ENCODE assay signal across 21 cellular contexts in the genomic region with DNA sequence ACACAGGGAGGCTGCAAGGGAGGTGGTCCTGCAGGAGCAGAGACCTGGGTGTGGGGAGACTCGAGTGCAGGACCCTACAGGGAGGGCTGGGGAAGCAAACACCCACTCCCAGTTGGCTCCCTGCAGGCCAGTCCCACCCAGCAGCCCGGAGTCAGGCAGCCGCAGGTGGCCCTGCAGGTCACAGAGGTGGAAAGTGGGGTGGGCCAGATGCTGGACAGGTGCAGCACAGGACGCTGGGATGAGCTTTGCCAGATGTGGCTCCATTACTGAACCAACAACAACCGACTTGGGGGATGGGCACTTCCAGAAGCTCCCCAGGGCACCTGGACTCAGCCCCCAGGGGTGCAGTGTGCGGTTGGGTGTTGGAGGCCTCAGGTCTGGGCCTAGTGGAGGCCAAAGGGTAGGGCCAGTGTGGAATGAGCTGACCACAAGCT. TPM values are rescaled to one million over a fixed set of nuclear protein-coding genes. Genes with fewer than 3 reads are reported as not detected.
A peak's percentile ranks its signal among the peaks of the same experiment; 100 is the strongest.
DNase-seq lines count a peak whose midpoint lies in the region; ATAC-seq and TF ChIP-seq lines count a peak whose summit lies in the region.
"Had no signal": no experiment of that assay in that cellular context is flagged by ENCODE, and none has a peak within 500 bp of the region (broad histone marks: within the 10 kb centered on the region; RNA-seq: fewer than 3 reads in every experiment).

No MANE protein-coding gene starts in this region.

- H3K4me3 Mint-ChIP-seq in chondrocyte (ENCODE audit: unreplicated experiment), result no peak overlapping the region
- H3K4me3 Mint-ChIP-seq in stimulated activated memory B cell treated with anti-CD40 and anti-IgM and Interleukin-4, amounts not matched to agents 10 μg/mL and 1 μg/mL and 100 μg/mL, for 72 hours, result no peak overlapping the region

- peak; percentile 31 for ATAC-seq in Right ventricle myocardium inferior
- peak in 1 of 4 donors; percentile 12 for ATAC-seq in right lobe of liver
- ATAC-seq in stimulated activated memory B cell treated with anti-CD40 and anti-IgM and Interleukin-4, amounts not matched to agents 10 μg/mL and 1 μg/mL and 100 μg/mL, for 72 hours, result no peak
- ATAC-seq in HG02610 (IDR thresholded peaks at IDR 0.05; ENCODE audit: unreplicated experiment), result no peak

- H3K9me3 ChIP-seq in right atrium auricular region (no peaks in the 10 kb centered on the region), right lobe of liver (no peaks in the 10 kb centered on the region), sigmoid colon (no peaks in the 10 kb centered on the region)

- H3K36me3 ChIP-seq in right atrium auricular region (no peaks in the 10 kb centered on the region), right lobe of liver (no peaks in the 10 kb centered on the region), sigmoid colon (no peaks in the 10 kb centered on the region)

- H3K4me1 ChIP-seq in right atrium auricular region (no peaks in the 10 kb centered on the region), right lobe of liver (no peaks in the 10 kb centered on the region), sigmoid colon (no peaks in the 10 kb centered on the region)

- H3K27ac ChIP-seq in right atrium auricular region (no peak overlapping the region), right lobe of liver (no peak overlapping the region), sigmoid colon (no peak overlapping the region)
- H3K27ac ChIP-seq: PC-9 had no signal

- no CpG with 5 or more reads among the region's 6 CpGs for WGBS in right lobe of liver (ENCODE audit: insufficient coverage, low coverage, low lambda C conversion rate, missing lambda C conversion rate)
- WGBS in sigmoid colon, 2 donors, result 68 to 80% methylated on average over 6 of the region's 6 CpGs

- intact Hi-C loops in Right ventricle myocardium inferior (cut with DNase I), result no loop called here
- intact Hi-C loops in right lobe of liver (cut with DNase I), result no loop called here
- intact Hi-C loops in sigmoid colon (cut with DNase I), result no loop called here

- H3K36me3 Mint-ChIP-seq in chondrocyte (ENCODE audit: low read depth), result no peaks in the 10 kb centered on the region
- H3K36me3 Mint-ChIP-seq in stimulated activated memory B cell treated with anti-CD40 and anti-IgM and Interleukin-4, amounts not matched to agents 10 μg/mL and 1 μg/mL and 100 μg/mL, for 72 hours, result no peaks in the 10 kb centered on the region

- DNase-seq in Right ventricle myocardium inferior (ENCODE audit: missing footprints) (no peak), right atrium auricular region (ENCODE audit: low spot score) (no peak), chondrocyte (ENCODE audit: low spot score) (peak; percentile 83), right lobe of liver (peak in 2 of 3 donors; percentile 30 to 39), sigmoid colon (peak; percentile 52), NCI-H2081 (lab: John Stamatoyannopoulos, UW) (no peak)
- DNase-seq: C1 segment of cervical spinal cord, DMS153, IMR-90, Karpas-422, MM.1S, NCI-H1092 treated with DMSO at 0.1 percent for 48 hours, NCI-H1694, NCI-H2107, NCI-H2227 treated with DMSO at 0.1 percent for 48 hours, NCI-H524, PC-9 had no signal

- peaks cover 29% of the 10 kb centered on the region for H3K27me3 Mint-ChIP-seq in chondrocyte (ENCODE audit: low read depth)
- peaks cover 32% of the 10 kb centered on the region for H3K27me3 Mint-ChIP-seq in stimulated activated memory B cell treated with anti-CD40 and anti-IgM and Interleukin-4, amounts not matched to agents 10 μg/mL and 1 μg/mL and 100 μg/mL, for 72 hours

- H3K4me3 ChIP-seq in right atrium auricular region, result no peak overlapping the region
- H3K4me3 ChIP-seq in right lobe of liver, result no peak overlapping the region
- H3K4me3 ChIP-seq in sigmoid colon, result no peak overlapping the region
- H3K4me3 ChIP-seq: PC-9 had no signal

- H3K27ac Mint-ChIP-seq in chondrocyte (ENCODE audit: unreplicated experiment), result no peak overlapping the region
- H3K27ac Mint-ChIP-seq in stimulated activated memory B cell treated with anti-CD40 and anti-IgM and Interleukin-4, amounts not matched to agents 10 μg/mL and 1 μg/mL and 100 μg/mL, for 72 hours, result no peak overlapping the region

- no peaks in the 10 kb centered on the region for H3K9me3 Mint-ChIP-seq in chondrocyte (ENCODE audit: low read depth)
- no peaks in the 10 kb centered on the region for H3K9me3 Mint-ChIP-seq in stimulated activated memory B cell treated with anti-CD40 and anti-IgM and Interleukin-4, amounts not matched to agents 10 μg/mL and 1 μg/mL and 100 μg/mL, for 72 hours

- H3K4me1 Mint-ChIP-seq in chondrocyte (ENCODE audit: low read depth), result no peaks in the 10 kb centered on the region
- H3K4me1 Mint-ChIP-seq in stimulated activated memory B cell treated with anti-CD40 and anti-IgM and Interleukin-4, amounts not matched to agents 10 μg/mL and 1 μg/mL and 100 μg/mL, for 72 hours, result no peaks in the 10 kb centered on the region

- no peak for TF ChIP-seq CTCF in right atrium auricular region (IDR thresholded peaks at IDR 0.05)
- TF ChIP-seq CTCF in chondrocyte (IDR thresholded peaks at IDR 0.05), result no peak
- no peak for TF ChIP-seq CTCF in right lobe of liver (IDR thresholded peaks at IDR 0.05)
- TF ChIP-seq CTCF in sigmoid colon (IDR thresholded peaks at IDR 0.05), result no peak

- no peak for TF ChIP-seq POLR2A in right lobe of liver (IDR thresholded peaks at IDR 0.05)
- TF ChIP-seq POLR2A in sigmoid colon (IDR thresholded peaks at IDR 0.05), result no peak

- no peaks in the 10 kb centered on the region for H3K27me3 ChIP-seq in right atrium auricular region
- H3K27me3 ChIP-seq in right lobe of liver, result no peaks in the 10 kb centered on the region
- peaks cover 0 to 36% (median under 1%) of the 10 kb centered on the region in 3 donors for H3K27me3 ChIP-seq in sigmoid colon

- TF ChIP-seq EP300 in sigmoid colon (IDR thresholded peaks at IDR 0.05), result no peak

RNA-seq across cellular contexts. Expression of a gene that starts 26.6 kb away (rescaled TPM):
- total RNA-seq in Right ventricle myocardium inferior (0.16 TPM), right atrium auricular region (under 1 TPM in 1 of 2 donors, not detected in 1; 0.15 TPM), chondrocyte (not detected in 3 replicates), right lobe of liver (under 1 TPM in 2 of 6 experiments, not detected in 4; 0.06 to 0.09 TPM), sigmoid colon (1 to 10 TPM in 1 of 4 donors, under 1 TPM in 3; under 0.01 to 1.1 (median 0.22) TPM)
- polyA plus RNA-seq in sigmoid colon, result under 1 TPM in 1 of 3 donors, not detected in 2; 0.31 TPM
- total RNA-seq: A673, IMR-90, PC-9 had no signal
- polyA plus RNA-seq: IMR-90 had no signal

RNA-seq across cellular contexts. Expression of a gene that starts 30.2 kb away (rescaled TPM):
- not detected for total RNA-seq in Right ventricle myocardium inferior
- total RNA-seq in right atrium auricular region, result not detected
- not detected in 3 replicates for total RNA-seq in chondrocyte
- total RNA-seq in right lobe of liver, result not detected
- total RNA-seq in sigmoid colon, result not detected
- not detected for polyA plus RNA-seq in sigmoid colon
- total RNA-seq: A673, H4, IMR-90, PC-9 had no signal
- polyA plus RNA-seq: IMR-90 had no signal

RNA-seq across cellular contexts. Expression of a gene that starts 53.4 kb away (rescaled TPM):
- total RNA-seq in Right ventricle myocardium inferior, result not detected
- not detected for total RNA-seq in right atrium auricular region
- total RNA-seq in chondrocyte, result 0.55 to 1.4 TPM in 2 of 3 replicates, not detected in the other
- total RNA-seq in right lobe of liver, result not detected
- 1 to 10 TPM in 1 of 4 donors, not detected in 3; 1.5 TPM for total RNA-seq in sigmoid colon
- under 1 TPM in 1 of 3 donors, not detected in 2; 0.19 TPM for polyA plus RNA-seq in sigmoid colon
- total RNA-seq: IMR-90, PC-9 had no signal

RNA-seq across cellular contexts. Expression of a gene that starts 57.7 kb away (rescaled TPM):
- total RNA-seq in Right ventricle myocardium inferior (0.49 TPM), right atrium auricular region (1 to 10 TPM in 1 of 2 donors, under 1 TPM in 1; 0.75 to 1.4 TPM), chondrocyte (3.2 to 4.6 TPM (median 3.5 TPM) in 3 replicates), right lobe of liver (under 1 TPM in 5 of 6 experiments, not detected in 1; 0.13 to 0.32 (median 0.25) TPM), sigmoid colon (1 to 10 TPM in 1 of 4 donors, under 1 TPM in 3; 0.71 to 2.2 (median 0.89) TPM)
- 1 to 10 TPM in 1 of 3 donors, under 1 TPM in 1, not detected in 1; under 0.01 to 1.0 TPM for polyA plus RNA-seq in sigmoid colon

RNA-seq across cellular contexts. Expression of a gene that starts 58.3 kb away (rescaled TPM):
- total RNA-seq in Right ventricle myocardium inferior (6.6 TPM), right atrium auricular region (10 to 100 TPM in 1 of 2 donors, 1 to 10 TPM in 1; 7.8 to 14.1 TPM), chondrocyte (15.7 to 18.5 TPM (median 18.1 TPM) in 3 replicates), right lobe of liver (10 to 100 TPM in 2 of 6 experiments, 1 to 10 TPM in 4; 2.6 to 10.9 (median 5.7) TPM), sigmoid colon (10 to 100 TPM in 2 of 4 donors, 1 to 10 TPM in 2; 7.5 to 12.3 (median 10.5) TPM)
- polyA plus RNA-seq in sigmoid colon, result 10 to 100 TPM; 11.1 to 22.0 (median 12.6) TPM

Comparison
In these comparisons a context has a peak if more than half of its experiments do, and no peak if none do; other contexts are left out.
1. DNase-seq: peak in chondrocyte (single experiment), right lobe of liver (2 of 3) and sigmoid colon (single experiment); none in Right ventricle myocardium inferior (single experiment), right atrium auricular region (single experiment) and NCI-H2081 (0 of 2).